In genomic region chr5:172901788-172902496, GRCh38 we compare ENCODE assay signal across 10 cellular contexts. TPM values are rescaled to one million over a fixed set of nuclear protein-coding genes. Genes with fewer than 3 reads are reported as not detected.
DNase-seq lines count a peak whose midpoint lies in the region; ATAC-seq, FAIRE-seq and TF ChIP-seq lines count a peak whose summit lies in the region.
"Had no signal": no experiment of that assay in that cellular context is flagged by ENCODE, and none has a peak within 500 bp of the region (broad histone marks: within the 10 kb centered on the region; RNA-seq: fewer than 3 reads in every experiment).

No MANE protein-coding gene starts in this region.

- POLR2A ChIA-PET in naive thymus-derived CD8-positive, alpha-beta T cell (lab: Charles Lee), result no interaction called here

- H4K20me1 ChIP-seq in GM23248 (ENCODE audit: insufficient read depth), result no peaks in the 10 kb centered on the region
- H4K20me1 ChIP-seq in smooth muscle cell (ENCODE audit: low read depth), result no peaks in the 10 kb centered on the region

- H2AFZ ChIP-seq in GM23248 (no peak overlapping the region), smooth muscle cell (ENCODE audit: low read depth) (no peak overlapping the region)

- peaks cover 2 to 13% (median 9%) of the 10 kb centered on the region in 4 donors for H3K4me1 Mint-ChIP-seq in naive thymus-derived CD8-positive, alpha-beta T cell

- DNase-seq in GM23248 (peak; percentile 74), astrocyte of the cerebellum (ENCODE audit: low read depth) (peak; percentile 73), kidney (no peak), smooth muscle cell (lab: John Stamatoyannopoulos, UW; ENCODE audit: unreplicated experiment) (no peak), MG63 (no peak)
- no peak for DNase-seq in naive thymus-derived CD8-positive, alpha-beta T cell
- DNase-seq: activated naive CD4-positive, alpha-beta T cell treated with anti-CD3 and anti-CD28 coated beads for 36 hours; stimulated activated CD4-positive, alpha-beta T cell treated with anti-CD3 and anti-CD28 coated beads, Interleukin-4, amount 100 ng/mL, for 1 hour had no signal

- intact Hi-C loops in kidney (cut with DNase I), result no loop called here

- H3K36me3 Mint-ChIP-seq in naive thymus-derived CD8-positive, alpha-beta T cell, result peaks cover 0 to 55% (median 17%) of the 10 kb centered on the region in 3 donors

- in situ Hi-C loops in GM23248 (cut with MboI), result loop anchor here (10.0 kb wide), 1 partner anchor 127 kb away; the partner anchor contains the start of gene DUSP1
- in situ Hi-C loops in astrocyte of the cerebellum (cut with HindIII; ENCODE audit: low sequenced_read_pairs), result no loop called here

- no peaks in the 10 kb centered on the region for H3K27me3 Mint-ChIP-seq in naive thymus-derived CD8-positive, alpha-beta T cell

- no peak for FAIRE-seq in kidney (lab: Jason Lieb, UNC)

- 70 to 73% methylated on average over 9 of the region's 9 CpGs for WGBS in GM23248 (ENCODE audit: low coverage in 1 of 2, low lambda C conversion rate in 2 of 2, missing lambda C conversion rate in 2 of 2), 2 experiments
- 72% methylated on average over 9 of the region's 9 CpGs for WGBS in smooth muscle cell (ENCODE audit: low lambda C conversion rate)

- H3K9me3 ChIP-seq in GM23248 (ENCODE audit: low read depth) (no peaks in the 10 kb centered on the region), kidney (ENCODE audit: control insufficient read depth in 1 of 2, low read length in 2 of 2) (no peaks in the 10 kb centered on the region), smooth muscle cell (replicated peaks; ENCODE audit: low read depth) (no peaks in the 10 kb centered on the region), MG63 (no peaks in the 10 kb centered on the region)

- peak overlapping the region; percentile 99 for H3K27ac ChIP-seq in GM23248
- H3K27ac ChIP-seq in kidney (ENCODE audit: low read depth in 2 of 2, low read length in 2 of 2), result peak overlapping the region; percentile 95 to 97
- H3K27ac ChIP-seq in smooth muscle cell (ENCODE audit: low read depth), result peak overlapping the region; percentile 98

- H3K4me1 ChIP-seq in GM23248 (ENCODE audit: insufficient read depth) (peaks cover 65% of the 10 kb centered on the region), kidney (ENCODE audit: control insufficient read depth in 1 of 2, insufficient read depth in 1 of 2, low read depth in 1 of 2, low read length in 2 of 2) (peaks cover 40 to 48% of the 10 kb centered on the region in 2 donors), smooth muscle cell (ENCODE audit: low read depth) (peaks cover 56% of the 10 kb centered on the region)

- H3K9me3 Mint-ChIP-seq in naive thymus-derived CD8-positive, alpha-beta T cell, result no peaks in the 10 kb centered on the region
- H3K9me3 Mint-ChIP-seq: activated naive CD4-positive, alpha-beta T cell treated with anti-CD3 and anti-CD28 coated beads for 36 hours had no signal

- peak overlapping the region; percentile 6 for H3K4me2 ChIP-seq in GM23248 (ENCODE audit: unreplicated experiment)
- H3K4me2 ChIP-seq in smooth muscle cell, result peak overlapping the region; percentile 55

- H3K27ac Mint-ChIP-seq in naive thymus-derived CD8-positive, alpha-beta T cell, result peak overlapping the region in 5 of 10 donors; percentile 29 to 72 (median 60)
- H3K27ac Mint-ChIP-seq: activated naive CD4-positive, alpha-beta T cell treated with anti-CD3 and anti-CD28 coated beads for 36 hours had no signal

- ATAC-seq in GM19397 (IDR thresholded peaks at IDR 0.05; ENCODE audit: unreplicated experiment) (no peak), HG02642 (IDR thresholded peaks at IDR 0.05; ENCODE audit: poor library complexity, unreplicated experiment) (no peak)
- no peak for ATAC-seq in naive thymus-derived CD8-positive, alpha-beta T cell

- TF ChIP-seq CTCF in astrocyte of the cerebellum (IDR thresholded peaks at IDR 0.05; ENCODE audit: low read depth, low read length, missing control alignments) (no peak), kidney (IDR thresholded peaks at IDR 0.05; ENCODE audit: borderline replicate concordance, extremely low read depth, insufficient read depth) (no peak), smooth muscle cell (IDR thresholded peaks at IDR 0.05; ENCODE audit: borderline replicate concordance, insufficient read depth, poor library complexity, severe bottlenecking) (no peak)

- no peak overlapping the region for H3K4me3 Mint-ChIP-seq in naive thymus-derived CD8-positive, alpha-beta T cell
- H3K4me3 Mint-ChIP-seq: activated naive CD4-positive, alpha-beta T cell treated with anti-CD3 and anti-CD28 coated beads for 36 hours had no signal

- H3K4me3 ChIP-seq in GM23248, result no peak overlapping the region
- no peak overlapping the region for H3K4me3 ChIP-seq in astrocyte of the cerebellum (ENCODE audit: low read depth, low read length)
- H3K4me3 ChIP-seq in kidney (ENCODE audit: low read length in 2 of 2), result no peak overlapping the region
- no peak overlapping the region for H3K4me3 ChIP-seq in smooth muscle cell
- H3K4me3 ChIP-seq in MG63, result no peak overlapping the region

- H3F3A ChIP-seq in GM23248 (ENCODE audit: insufficient read depth) (peaks cover 72% of the 10 kb centered on the region), smooth muscle cell (ENCODE audit: low read depth) (peaks cover 42% of the 10 kb centered on the region)

- peak overlapping the region; percentile 75 for H3K9ac ChIP-seq in GM23248
- H3K9ac ChIP-seq in kidney (ENCODE audit: low read length in 2 of 2), result peak overlapping the region; percentile 50 to 81
- peak overlapping the region; percentile 56 for H3K9ac ChIP-seq in smooth muscle cell (ENCODE audit: low read depth)

- H3K9me2 ChIP-seq in GM23248 (ENCODE audit: insufficient read depth), result no peaks in the 10 kb centered on the region

- H3K27me3 ChIP-seq in GM23248 (replicated peaks; ENCODE audit: insufficient read depth), result no peaks in the 10 kb centered on the region
- H3K27me3 ChIP-seq in smooth muscle cell (ENCODE audit: low read depth), result no peaks in the 10 kb centered on the region
- no peaks in the 10 kb centered on the region for H3K27me3 ChIP-seq in MG63

- peaks cover 14% of the 10 kb centered on the region for H3K79me2 ChIP-seq in GM23248 (ENCODE audit: insufficient read depth)
- H3K79me2 ChIP-seq in smooth muscle cell (ENCODE audit: low read depth), result no peaks in the 10 kb centered on the region

- H3K36me3 ChIP-seq in GM23248 (ENCODE audit: low read depth) (no peaks in the 10 kb centered on the region), kidney (ENCODE audit: control insufficient read depth in 1 of 2, insufficient read depth in 2 of 2, low read length in 2 of 2) (peaks cover 3 to 19% of the 10 kb centered on the region in 2 donors), smooth muscle cell (ENCODE audit: low read depth) (no peaks in the 10 kb centered on the region), MG63 (peaks cover 75% of the 10 kb centered on the region)

RNA-seq across cellular contexts. Expression of gene RPL26L1, which starts 57.3 kb away (rescaled TPM):
- total RNA-seq in GM23248 (2014; rRNA removed; shearing (Covaris generic)), result 24.3 and 30.7 TPM in 2 replicates
- polyA plus RNA-seq in GM23248 (2016; fragmentation: Nextera tagmentation; extraction: Ambion mirVana), result 102 and 104 TPM in 2 replicates
- total RNA-seq in kidney, result 30.9 TPM
- polyA plus RNA-seq in kidney (ENCODE audit: insufficient read depth, low read depth, low replicate concordance), result 80.7 TPM
- total RNA-seq in smooth muscle cell, result 75.5 and 83.2 TPM in 2 replicates
- 83.0 and 99.6 TPM in 2 replicates for polyA plus RNA-seq in smooth muscle cell
- total RNA-seq in MG63 (2014; rRNA removed; shearing (Covaris generic); ENCODE audit: low replicate concordance), result 132 and 142 TPM in 2 replicates
- 10 to 100 TPM; 15.7 to 16.5 TPM for total RNA-seq in naive thymus-derived CD8-positive, alpha-beta T cell
- 10 to 100 TPM; 38.2 to 42.1 (median 40.3) TPM for polyA plus RNA-seq in naive thymus-derived CD8-positive, alpha-beta T cell

Comparison
In these comparisons a context has a peak if more than half of its experiments do, and no peak if none do; other contexts are left out.
1. DNase-seq: peak in GM23248 (single experiment) and astrocyte of the cerebellum (single experiment); none in kidney (single experiment), smooth muscle cell (single experiment), MG63 (single experiment) and naive thymus-derived CD8-positive, alpha-beta T cell (0 of 10).
2. Peak in every context shown above with its lines, with median percentiles within 50 percentile points of each other: H3K27ac ChIP-seq and H3K9ac ChIP-seq.